Comparison of ENCODE assay signal across 20 cellular contexts in genomic region chr12:124098101-124098757, GRCh38.
A peak's percentile ranks its signal among the peaks of the same experiment; 100 is the strongest.
DNase-seq lines count a peak whose midpoint lies in the region; ATAC-seq, FAIRE-seq and TF ChIP-seq lines count a peak whose summit lies in the region.
"Had no signal": no experiment of that assay in that cellular context is flagged by ENCODE, and none has a peak within 500 bp of the region (broad histone marks: within the 10 kb centered on the region; RNA-seq: fewer than 3 reads in every experiment).

No MANE protein-coding gene starts in this region.

- H3K27me3 Mint-ChIP-seq in WTC11 (ENCODE audit: low read depth) = peaks cover 18% of the 10 kb centered on the region

- POLR2A ChIA-PET in WTC11 (lab: Charles Lee) = interaction anchor here (0.5 kb wide), 1 partner anchor 14 kb away, joined by 3 read pairs; no protein-coding TSS in a partner anchor

- TF ChIP-seq CTCF in WTC11 (IDR thresholded peaks at IDR 0.05) (no peak), GM13976 (IDR thresholded peaks at IDR 0.05; ENCODE audit: borderline replicate concordance, control extremely low read depth, extremely low read depth, insufficient read depth, missing control alignments) (no peak), pancreas (IDR thresholded peaks at IDR 0.05) (no peak), esophagus squamous epithelium (IDR thresholded peaks at IDR 0.05) (no peak)

- TF ChIP-seq POLR2A in esophagus squamous epithelium (IDR thresholded peaks at IDR 0.05) = no peak

- WGBS in mesodermal cell (ENCODE audit: insufficient coverage in 2 of 2), 2 experiments = 90% methylated on average over 12 to 14 of the region's 14 CpGs
- 82 to 87% methylated on average over 14 of the region's 14 CpGs for WGBS in pancreas, 2 donors
- WGBS in esophagus squamous epithelium, 2 donors = 73 to 74% methylated on average over 13 to 14 of the region's 14 CpGs

- H3K27ac Mint-ChIP-seq in WTC11 = no peak overlapping the region
- H3K27ac Mint-ChIP-seq: dendritic cell treated with granulocyte-macrophage colony-stimulating factor and Interleukin-4, amounts not matched to agents 40 ng/mL and 50 ng/mL, for 4 days; immature natural killer cell had no signal

- peaks cover 10% of the 10 kb centered on the region for H3K4me1 Mint-ChIP-seq in WTC11
- H3K4me1 Mint-ChIP-seq: immature natural killer cell had no signal

- CTCF ChIA-PET in WTC11 (lab: Charles Lee) = interaction anchor here (3.5 kb wide), 1 partner anchor 45 kb away, joined by 9 read pairs; no protein-coding TSS in a partner anchor

- H3K4me3 ChIP-seq in mesodermal cell (ENCODE audit: extremely low read depth, insufficient read depth, low read length, poor library complexity, severe bottlenecking) = no peak overlapping the region
- no peak overlapping the region for H3K4me3 ChIP-seq in pancreas
- H3K4me3 ChIP-seq in esophagus squamous epithelium = no peak overlapping the region
- H3K4me3 ChIP-seq: skin epidermis had no signal

- intact Hi-C loops in pancreas (cut with DNase I) = no loop called here
- intact Hi-C loops in esophagus squamous epithelium (cut with DNase I) = no loop called here

- H3K4me3 Mint-ChIP-seq in WTC11 = no peak overlapping the region
- H3K4me3 Mint-ChIP-seq: dendritic cell treated with granulocyte-macrophage colony-stimulating factor and Interleukin-4, amounts not matched to agents 40 ng/mL and 50 ng/mL, for 4 days; immature natural killer cell had no signal

- H3K27ac ChIP-seq in mesodermal cell (ENCODE audit: low read depth, low read length, severe bottlenecking) = peak overlapping the region; percentile 41
- H3K27ac ChIP-seq in pancreas = no peak overlapping the region
- peak overlapping the region in 1 of 4 donors; percentile 17 for H3K27ac ChIP-seq in esophagus squamous epithelium
- H3K27ac ChIP-seq: 22Rv1, C4-2B, skin epidermis had no signal

- H3K9me3 ChIP-seq in mesodermal cell (ENCODE audit: control insufficient read depth, low read length) (peaks cover under 1% of the 10 kb centered on the region), pancreas (no peaks in the 10 kb centered on the region), esophagus squamous epithelium (no peaks in the 10 kb centered on the region)

- ATAC-seq in WTC11 (no peak), pancreas (no peak)

- in situ Hi-C loops in GM13976 (cut with MboI; ENCODE audit: low sequenced_read_pairs, unreplicated experiment) = no loop called here

- H3K36me3 ChIP-seq in mesodermal cell (ENCODE audit: control insufficient read depth, insufficient read depth, low read length) = no peaks in the 10 kb centered on the region
- no peaks in the 10 kb centered on the region for H3K36me3 ChIP-seq in pancreas
- H3K36me3 ChIP-seq in esophagus squamous epithelium = no peaks in the 10 kb centered on the region

- peak; percentile 44 for DNase-seq in DMS 273 (lab: John Stamatoyannopoulos, UW; ENCODE audit: unreplicated experiment)
- DNase-seq in DMS 273 treated with DMSO at 0.1 percent for 48 hours (lab: John Stamatoyannopoulos, UW) = no peak
- no peak for DNase-seq in WTC11 (ENCODE audit: low spot score)
- DNase-seq in superior temporal gyrus (ENCODE audit: extremely low spot score) = peak; percentile 36
- DNase-seq in GM13976 (ENCODE audit: low spot score) = no peak
- no peak for DNase-seq in pancreas
- DNase-seq in esophagus squamous epithelium (lab: John Stamatoyannopoulos, UW) = no peak
- DNase-seq: activated CD4-positive, CD25-positive, alpha-beta regulatory T cell treated with anti-CD3 and anti-CD28 coated beads, Interleukin-2, amount 50 U/mL, for 72 hours; activated effector memory CD4-positive, alpha-beta T cell treated with Interleukin-2 at 50 U/mL for 16 hours; aorta; DMS53; erythroblast; immature natural killer cell; NCI-H1930; Right ventricle myocardium superior had no signal

- peaks cover 19% of the 10 kb centered on the region for H3K36me3 Mint-ChIP-seq in WTC11
- H3K36me3 Mint-ChIP-seq: immature natural killer cell had no signal

- H3K27me3 ChIP-seq in pancreas (no peaks in the 10 kb centered on the region), esophagus squamous epithelium (peaks cover 0 to 20% (median 0%) of the 10 kb centered on the region in 4 donors)

- peaks cover 26% of the 10 kb centered on the region for H3K9me3 Mint-ChIP-seq in WTC11
- H3K9me3 Mint-ChIP-seq: dendritic cell treated with granulocyte-macrophage colony-stimulating factor and Interleukin-4, amounts not matched to agents 40 ng/mL and 50 ng/mL, for 4 days; immature natural killer cell had no signal

- no peak for FAIRE-seq in pancreas (lab: Jason Lieb, UNC)

- peaks cover 3% of the 10 kb centered on the region for H3K4me1 ChIP-seq in mesodermal cell (ENCODE audit: control insufficient read depth, insufficient read depth, low read length, poor library complexity, severe bottlenecking)
- no peaks in the 10 kb centered on the region for H3K4me1 ChIP-seq in pancreas
- H3K4me1 ChIP-seq in esophagus squamous epithelium = peaks cover 0 to 12% (median 0%) of the 10 kb centered on the region in 3 donors

TF ChIP-seq in WTC11, 78 proteins besides CTCF, POLR2A, EP300 and RAD21:
- TF ChIP-seq PRDM15 (CRISPR knock-in tag; IDR thresholded peaks at IDR 0.05) = peak; percentile 77
- TF ChIP-seq ATF1 (CRISPR knock-in tag; IDR thresholded peaks at IDR 0.05) = no peak

Comparison
In these comparisons a context has a peak if more than half of its experiments do, and no peak if none do; other contexts are left out.
1. DNase-seq: peak in DMS 273 (single experiment) and superior temporal gyrus (single experiment); none in DMS 273 treated with DMSO at 0.1 percent for 48 hours (single experiment), WTC11 (single experiment), GM13976 (single experiment), pancreas (0 of 6) and esophagus squamous epithelium (single experiment).